23 cellular contexts compared by ENCODE assay signal in the genomic region with DNA sequence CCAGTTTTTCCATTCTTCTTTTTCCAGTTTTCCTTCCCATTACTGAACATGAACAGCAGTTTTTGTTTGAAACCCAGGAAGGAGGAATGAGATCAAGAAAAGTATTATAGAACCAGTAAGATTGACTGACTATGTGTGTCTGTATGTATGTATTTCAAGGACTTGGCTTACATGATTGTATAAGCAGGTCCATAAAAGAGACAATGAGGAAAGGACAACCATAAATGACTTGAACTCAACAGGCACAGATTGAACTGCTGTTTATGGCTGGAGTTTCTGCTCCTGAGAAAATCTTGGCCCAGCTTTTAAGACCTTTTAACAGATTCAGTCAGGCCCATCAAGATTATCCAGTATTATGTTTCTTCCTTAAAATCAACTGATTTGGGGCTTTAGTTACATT.
"Had no signal": no experiment of that assay in that cellular context is flagged by ENCODE, and none has a peak within 500 bp of the region (broad histone marks: within the 10 kb centered on the region; RNA-seq: fewer than 3 reads in every experiment).

No MANE protein-coding gene starts in this region.

- H3K27me3 Mint-ChIP-seq: dendritic cell treated with granulocyte-macrophage colony-stimulating factor and Interleukin-4, amounts not matched to agents 40 ng/mL and 50 ng/mL, for 4 days had no signal

- H3K4me3 Mint-ChIP-seq: dendritic cell treated with granulocyte-macrophage colony-stimulating factor and Interleukin-4, amounts not matched to agents 40 ng/mL and 50 ng/mL, for 4 days; effector memory CD8-positive, alpha-beta T cell; endodermal cell; mesothelial cell of epicardium had no signal

- H3K4me1 ChIP-seq: colonic mucosa, esophagus squamous epithelium, gastrocnemius medialis, heart right ventricle, left ventricle myocardium inferior, lower lobe of right lung had no signal

- H3K27ac ChIP-seq: colonic mucosa, epithelial cell of prostate, esophagus squamous epithelium, gastrocnemius medialis, heart right ventricle, left ventricle myocardium inferior, lower lobe of right lung had no signal

- H3K4me3 ChIP-seq: colonic mucosa, esophagus squamous epithelium, gastrocnemius medialis, heart right ventricle, left ventricle myocardium inferior, lower lobe of right lung had no signal

- H3K4me1 Mint-ChIP-seq: endodermal cell, mesothelial cell of epicardium had no signal

- ATAC-seq: effector memory CD8-positive, alpha-beta T cell; esophagus mucosa; gastrocnemius medialis; heart right ventricle; left cardiac atrium; left lobe of liver; lower lobe of right lung had no signal

- H3K27me3 ChIP-seq: colonic mucosa, esophagus squamous epithelium, gastrocnemius medialis had no signal

- H3K36me3 ChIP-seq: colonic mucosa, esophagus squamous epithelium, gastrocnemius medialis, heart right ventricle, left ventricle myocardium inferior, lower lobe of right lung had no signal

- H3K9me3 ChIP-seq: colonic mucosa, esophagus squamous epithelium, gastrocnemius medialis had no signal

- DNase-seq: colonic mucosa; cortex of kidney; effector CD8-positive, alpha-beta T cell; effector memory CD8-positive, alpha-beta T cell; endodermal cell; erythroblast; esophagus squamous epithelium; foreskin fibroblast; foreskin melanocyte; gastrocnemius medialis; glutamatergic neuron; head of caudate nucleus; heart right ventricle; hippocampal formation; left cardiac atrium; left ventricle myocardium inferior; lower lobe of right lung; mesenchymal stem cell had no signal

- H3K27ac Mint-ChIP-seq: dendritic cell treated with granulocyte-macrophage colony-stimulating factor and Interleukin-4, amounts not matched to agents 40 ng/mL and 50 ng/mL, for 4 days; effector memory CD8-positive, alpha-beta T cell; endodermal cell; mesothelial cell of epicardium had no signal
